In genomic region chr1:31297273-31298247, GRCh38 we compare ENCODE assay signal across 8 cellular contexts. TPM values are rescaled to one million over a fixed set of nuclear protein-coding genes. Genes with fewer than 3 reads are reported as not detected.
DNase-seq lines count a peak whose midpoint lies in the region; ATAC-seq and TF ChIP-seq lines count a peak whose summit lies in the region.

No MANE protein-coding gene starts in this region.

- no peak for TF ChIP-seq CTCF in AG09309 (IDR thresholded peaks at IDR 0.05; ENCODE audit: control insufficient read depth, insufficient read depth, low read depth, low read length, missing control alignments)
- TF ChIP-seq CTCF in RWPE1 (conservative IDR thresholded peaks at IDR 0.05; ENCODE audit: low read depth): no peak
- TF ChIP-seq CTCF in fibroblast of villous mesenchyme (IDR thresholded peaks at IDR 0.05; ENCODE audit: insufficient read depth, low read depth, low read length): no peak
- TF ChIP-seq CTCF in retinal pigment epithelial cell (conservative IDR thresholded peaks at IDR 0.05; ENCODE audit: low read depth, low read length): no peak

- CTCF ChIA-PET in RWPE1 (lab: Yijun Ruan, JAX): interaction anchor here (0.6 to 1.4 kb wide), 3 partner anchors 7 to 251 kb away, joined by 3 to 4 read pairs (median 3); no protein-coding TSS in a partner anchor

- ATAC-seq in GM19438 (IDR thresholded peaks at IDR 0.05; ENCODE audit: low read depth, unreplicated experiment): peak; percentile 1
- no peak for ATAC-seq in HG03378 (IDR thresholded peaks at IDR 0.05; ENCODE audit: unreplicated experiment)
- no peak for ATAC-seq in GM18502 (IDR thresholded peaks at IDR 0.05; ENCODE audit: poor library complexity, unreplicated experiment)
- ATAC-seq in GM19351 (IDR thresholded peaks at IDR 0.05; ENCODE audit: unreplicated experiment): no peak

- POLR2A ChIA-PET in RWPE1 (lab: Yijun Ruan, JAX; ENCODE audit: low non-redundant PET): interaction anchor here (0.6 kb wide), 1 partner anchor 24 kb away, joined by 5 read pairs; no protein-coding TSS in a partner anchor

- no peak for DNase-seq in AG09309 (ENCODE audit: low read depth)
- peak; percentile 42 for DNase-seq in RWPE1 (ENCODE audit: low spot score)
- DNase-seq in fibroblast of villous mesenchyme (ENCODE audit: low read depth): peak; percentile 45
- no peak for DNase-seq in retinal pigment epithelial cell (ENCODE audit: low read depth)

- H3K4me3 ChIP-seq in AG09309 (ENCODE audit: control insufficient read depth, low read depth, low read length) (peak overlapping the region; percentile 74), fibroblast of villous mesenchyme (ENCODE audit: low read depth, low read length) (peak overlapping the region; percentile 99), retinal pigment epithelial cell (ENCODE audit: low read length) (peak overlapping the region; percentile 100)

- H3K27ac ChIP-seq in RWPE1: peak overlapping the region; percentile 81

RNA-seq across cellular contexts. Expression of gene ZCCHC17, which starts 0.7 kb away (rescaled TPM):
- 25.4 and 45.3 TPM in 2 replicates for total RNA-seq in fibroblast of villous mesenchyme

RNA-seq across cellular contexts. Expression of gene SNRNP40, which starts 1.0 kb away (rescaled TPM):
- total RNA-seq in fibroblast of villous mesenchyme: 85.7 and 114 TPM in 2 replicates

RNA-seq across cellular contexts. Expression of gene NKAIN1, which starts 57.9 kb away (rescaled TPM):
- not detected in 2 replicates for total RNA-seq in fibroblast of villous mesenchyme

Comparison
In these comparisons a context has a peak if more than half of its experiments do, and no peak if none do; other contexts are left out.
1. DNase-seq: peak in RWPE1 (single experiment) and fibroblast of villous mesenchyme (single experiment); none in AG09309 (single experiment) and retinal pigment epithelial cell (single experiment).
2. Peak in every context shown above with its lines, with median percentiles within 50 percentile points of each other: H3K4me3 ChIP-seq.